Comparison of ENCODE assay signal across 8 cellular contexts in the genomic region with DNA sequence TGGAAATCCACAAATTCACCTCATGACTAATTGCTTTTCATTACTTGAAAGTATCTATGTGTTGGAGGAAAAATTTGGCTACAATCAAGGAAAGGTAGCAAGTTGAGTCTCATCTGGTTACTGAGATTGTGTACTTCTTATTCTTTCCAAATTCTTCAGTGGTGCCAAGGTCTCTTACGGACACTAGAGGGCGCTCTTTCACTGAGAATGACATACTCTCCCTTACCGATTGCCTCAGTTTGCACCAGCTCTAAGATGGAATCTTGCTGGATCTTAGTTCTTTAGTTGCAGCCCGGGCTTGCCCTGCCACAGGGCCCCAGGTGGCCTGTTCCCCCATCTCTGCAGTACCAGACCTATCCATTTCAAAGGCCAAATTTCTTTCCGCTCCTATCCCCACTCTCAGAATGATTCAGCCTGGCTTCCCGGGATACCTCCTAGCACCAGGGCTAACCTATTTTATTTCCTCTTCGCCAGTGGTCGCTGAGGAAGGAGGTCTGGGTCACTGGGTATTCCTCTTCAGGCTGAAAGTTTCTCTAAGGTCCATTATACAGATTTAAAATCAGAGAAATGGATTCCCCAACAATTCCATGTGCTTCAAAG.
DNase-seq lines count a peak whose midpoint lies in the region; ATAC-seq and TF ChIP-seq lines count a peak whose summit lies in the region.

No MANE protein-coding gene starts in this region.

- peak; percentile 73 for ATAC-seq in HG03066 (IDR thresholded peaks at IDR 0.05; ENCODE audit: low read depth, unreplicated experiment)

- DNase-seq in AG10803 (ENCODE audit: low read depth), result peak; percentile 50
- DNase-seq in GM12865 (ENCODE audit: low read depth), result peak; percentile 52
- DNase-seq in NCI-H526 treated with DMSO at 0.1 percent for 48 hours (lab: John Stamatoyannopoulos, UW), result peak; percentile 10
- peak; percentile 2 for DNase-seq in activated T-cell treated with anti-CD3 and anti-CD28 coated beads for 48 hours (ENCODE audit: low read depth)
- DNase-seq in germinal center (ENCODE audit: low spot score), result peak; percentile 19
- peak; percentile 4 for DNase-seq in retinal pigment epithelial cell (ENCODE audit: low read depth)
- DNase-seq in GOT3 (lab: John Stamatoyannopoulos, UW), result no peak

- TF ChIP-seq CTCF in AG10803 (conservative IDR thresholded peaks at IDR 0.05; ENCODE audit: low read length) (peak; percentile 71), GM12865 (IDR thresholded peaks at IDR 0.05; ENCODE audit: insufficient read depth, low read depth, low read length, missing control alignments) (peak; percentile 53), retinal pigment epithelial cell (conservative IDR thresholded peaks at IDR 0.05; ENCODE audit: low read depth, low read length) (peak; percentile 67)

- H3K4me3 ChIP-seq in AG10803 (ENCODE audit: low read length) (no peak overlapping the region), GM12865 (ENCODE audit: low read depth, low read length) (no peak overlapping the region), retinal pigment epithelial cell (ENCODE audit: low read length) (no peak overlapping the region)
